ENCODE assay signal across 10 cellular contexts in genomic region chr2:85277416-85278158, GRCh38. TPM values are rescaled to one million over a fixed set of nuclear protein-coding genes. Genes with fewer than 3 reads are reported as not detected.
A peak's percentile ranks its signal among the peaks of the same experiment; 100 is the strongest.
DNase-seq lines count a peak whose midpoint lies in the region; ATAC-seq, FAIRE-seq and TF ChIP-seq lines count a peak whose summit lies in the region.
"Had no signal": no experiment of that assay in that cellular context is flagged by ENCODE, and none has a peak within 500 bp of the region (broad histone marks: within the 10 kb centered on the region; RNA-seq: fewer than 3 reads in every experiment).

No MANE protein-coding gene starts in this region.

- no peak overlapping the region for H3K4me3 ChIP-seq in Peyer's patch
- peak overlapping the region in 1 of 2 experiments; percentile 75 for H3K4me3 ChIP-seq in mesenchymal stem cell (ENCODE audit: insufficient read depth in 1 of 2, low read depth in 1 of 2, low read length in 2 of 2)
- H3K4me3 ChIP-seq in upper lobe of left lung, result no peak overlapping the region
- H3K4me3 ChIP-seq in BE2C (ENCODE audit: low read depth, low read length), result no peak overlapping the region
- no peak overlapping the region for H3K4me3 ChIP-seq in small intestine (ENCODE audit: low read depth in 1 of 2, low read length in 2 of 2)

- no peak for TF ChIP-seq EP300 in upper lobe of left lung (IDR thresholded peaks at IDR 0.05)

- H3K18ac ChIP-seq in mesenchymal stem cell (ENCODE audit: low read depth in 1 of 2, low read length in 2 of 2), result peak overlapping the region in 1 of 2 experiments; percentile 83

- H3K23ac ChIP-seq in mesenchymal stem cell (ENCODE audit: low read length in 2 of 2), result no peak overlapping the region

- H3K27me3 ChIP-seq in Peyer's patch (no peaks in the 10 kb centered on the region), mesenchymal stem cell (ENCODE audit: control insufficient read depth in 1 of 2, insufficient read depth in 1 of 2, low read length in 2 of 2) (no peaks in the 10 kb centered on the region), upper lobe of left lung (no peaks in the 10 kb centered on the region), BE2C (no peaks in the 10 kb centered on the region), small intestine (ENCODE audit: control insufficient read depth in 2 of 2, insufficient read depth in 2 of 2, low read length in 2 of 2) (peaks cover 0 to 1% of the 10 kb centered on the region in 2 donors)
- H3K27me3 ChIP-seq: neutrophil had no signal

- no peak overlapping the region for H2AFZ ChIP-seq in mesenchymal stem cell (ENCODE audit: low read depth, low read length)

- H3K36me3 ChIP-seq in Peyer's patch (no peaks in the 10 kb centered on the region), mesenchymal stem cell (ENCODE audit: control insufficient read depth in 1 of 2, insufficient read depth in 2 of 2, low read depth in 1 of 2, low read length in 2 of 2) (no peaks in the 10 kb centered on the region), upper lobe of left lung (no peaks in the 10 kb centered on the region), BE2C (no peaks in the 10 kb centered on the region), small intestine (ENCODE audit: control insufficient read depth in 2 of 2, insufficient read depth in 2 of 2, low read length in 2 of 2) (no peaks in the 10 kb centered on the region)
- H3K36me3 ChIP-seq: neutrophil had no signal

- H4K91ac ChIP-seq in mesenchymal stem cell (ENCODE audit: low read length), result no peak overlapping the region

- H3K9ac ChIP-seq in mesenchymal stem cell (ENCODE audit: low read length), result peak overlapping the region; percentile 76

- peak overlapping the region; percentile 43 for H2BK120ac ChIP-seq in mesenchymal stem cell (ENCODE audit: low read depth, low read length)

- FAIRE-seq in small intestine (lab: Jason Lieb, UNC), result no peak

- H3K4ac ChIP-seq in mesenchymal stem cell (ENCODE audit: low read depth in 1 of 2, low read length in 2 of 2), result peak overlapping the region; percentile 62 to 77

- peaks cover 2% of the 10 kb centered on the region for H3K79me1 ChIP-seq in mesenchymal stem cell (replicated peaks; ENCODE audit: low read length, poor library complexity, severe bottlenecking)

- H2BK12ac ChIP-seq in mesenchymal stem cell (ENCODE audit: low read length in 2 of 2), result peak overlapping the region in 1 of 2 experiments; percentile 33

- H3K27ac ChIP-seq in Peyer's patch, result peak overlapping the region in 3 of 4 donors; percentile 34 to 49 (median 49)
- no peak overlapping the region for H3K27ac ChIP-seq in mesenchymal stem cell (ENCODE audit: low read length, poor library complexity, severe bottlenecking)
- H3K27ac ChIP-seq in upper lobe of left lung, result peak overlapping the region; percentile 13 to 74 (median 48)
- peak overlapping the region in 1 of 2 donors; percentile 5 for H3K27ac ChIP-seq in small intestine (ENCODE audit: low read depth in 1 of 2, low read length in 1 of 2)
- H3K27ac ChIP-seq: neutrophil had no signal

- H2BK15ac ChIP-seq in mesenchymal stem cell (ENCODE audit: low read depth, poor library complexity, severe bottlenecking), result no peak overlapping the region

- no peak overlapping the region for H3K14ac ChIP-seq in mesenchymal stem cell (ENCODE audit: low read length in 2 of 2)

- no peak overlapping the region for H3K4me2 ChIP-seq in mesenchymal stem cell (ENCODE audit: low read length, poor library complexity, severe bottlenecking)

- DNase-seq in Peyer's patch (no peak), epidermal melanocyte (ENCODE audit: insufficient read length, low spot score) (peak; percentile 37), mesenchymal stem cell (peak; percentile 73), upper lobe of left lung (no peak), BE2C (no peak), NCI-H2227 treated with DMSO at 0.1 percent for 48 hours (lab: John Stamatoyannopoulos, UW) (no peak), small intestine (no peak)
- DNase-seq: activated T-cell treated with anti-CD3 and anti-CD28 coated beads for 4 hours, NCI-H1930 had no signal

- TF ChIP-seq POLR2A in Peyer's patch (IDR thresholded peaks at IDR 0.05) (no peak), upper lobe of left lung (IDR thresholded peaks at IDR 0.05) (no peak)

- H3K9me3 ChIP-seq in Peyer's patch (no peaks in the 10 kb centered on the region), mesenchymal stem cell (ENCODE audit: control insufficient read depth, low read length) (no peaks in the 10 kb centered on the region), upper lobe of left lung (no peaks in the 10 kb centered on the region), BE2C (no peaks in the 10 kb centered on the region), small intestine (ENCODE audit: control insufficient read depth, low read depth) (no peaks in the 10 kb centered on the region)
- H3K9me3 ChIP-seq: neutrophil had no signal

- TF ChIP-seq CTCF in Peyer's patch (IDR thresholded peaks at IDR 0.05) (no peak), upper lobe of left lung (IDR thresholded peaks at IDR 0.05) (no peak), BE2C (IDR thresholded peaks at IDR 0.05; ENCODE audit: low read depth, low read length) (no peak)

- H3K4me1 ChIP-seq in Peyer's patch, result peaks cover 0 to 8% (median 0%) of the 10 kb centered on the region in 4 donors
- H3K4me1 ChIP-seq in mesenchymal stem cell (ENCODE audit: control insufficient read depth, insufficient read depth, low read depth, low read length), result peaks cover 20% of the 10 kb centered on the region
- H3K4me1 ChIP-seq in upper lobe of left lung, result peaks cover 11 to 31% (median 17%) of the 10 kb centered on the region in 4 donors
- no peaks in the 10 kb centered on the region for H3K4me1 ChIP-seq in BE2C
- H3K4me1 ChIP-seq in small intestine (ENCODE audit: control insufficient read depth in 2 of 2, insufficient read depth in 1 of 2, low read depth in 1 of 2, low read length in 1 of 2), result peaks cover 0 to 3% of the 10 kb centered on the region in 2 donors

- peak overlapping the region; percentile 81 for H4K8ac ChIP-seq in mesenchymal stem cell (ENCODE audit: low read length)

- peak overlapping the region; percentile 27 for H2AK5ac ChIP-seq in mesenchymal stem cell (ENCODE audit: low read length, severe bottlenecking)

- peak; percentile 58 to 70 for ATAC-seq in upper lobe of left lung (ENCODE audit: low FRiP score in 2 of 2)

- no peak overlapping the region for H2BK5ac ChIP-seq in mesenchymal stem cell (ENCODE audit: low read depth, low read length, poor library complexity, severe bottlenecking)

- WGBS in mesenchymal stem cell, result 66% methylated on average over 15 of the region's 15 CpGs
- 53 to 90% methylated on average over 6 to 15 of the region's 15 CpGs for WGBS in upper lobe of left lung, 2 donors
- 54 to 70% (median 67%) methylated on average over 15 of the region's 15 CpGs for WGBS in small intestine, 3 donors

RNA-seq across cellular contexts. Expression of gene TGOLN2, which starts 50.2 kb away (rescaled TPM):
- total RNA-seq in Peyer's patch (100 to 1,000 TPM; 220 to 296 (median 250) TPM), upper lobe of left lung (100 to 1,000 TPM; 128 to 172 (median 147) TPM)
- polyA plus RNA-seq in mesenchymal stem cell (2013, experiment 1 of 2), result 124 TPM
- polyA plus RNA-seq in mesenchymal stem cell (2013, experiment 2 of 2), result 124 TPM
- polyA plus RNA-seq in BE2C (2012; ENCODE audit: insufficient read depth, insufficient read length, low read depth), result 29.5 TPM
- polyA plus RNA-seq in small intestine, result 10 to 100 TPM; 18.6 to 59.7 (median 26.7) TPM

Comparison
In these comparisons a context has a peak if more than half of its experiments do, and no peak if none do; other contexts are left out.
1. DNase-seq: peak in epidermal melanocyte (single experiment) and mesenchymal stem cell (single experiment); none in Peyer's patch (0 of 3), upper lobe of left lung (0 of 2), BE2C (single experiment), NCI-H2227 treated with DMSO at 0.1 percent for 48 hours (single experiment) and small intestine (single experiment).